17 cellular contexts compared by ENCODE assay signal in the genomic region with DNA sequence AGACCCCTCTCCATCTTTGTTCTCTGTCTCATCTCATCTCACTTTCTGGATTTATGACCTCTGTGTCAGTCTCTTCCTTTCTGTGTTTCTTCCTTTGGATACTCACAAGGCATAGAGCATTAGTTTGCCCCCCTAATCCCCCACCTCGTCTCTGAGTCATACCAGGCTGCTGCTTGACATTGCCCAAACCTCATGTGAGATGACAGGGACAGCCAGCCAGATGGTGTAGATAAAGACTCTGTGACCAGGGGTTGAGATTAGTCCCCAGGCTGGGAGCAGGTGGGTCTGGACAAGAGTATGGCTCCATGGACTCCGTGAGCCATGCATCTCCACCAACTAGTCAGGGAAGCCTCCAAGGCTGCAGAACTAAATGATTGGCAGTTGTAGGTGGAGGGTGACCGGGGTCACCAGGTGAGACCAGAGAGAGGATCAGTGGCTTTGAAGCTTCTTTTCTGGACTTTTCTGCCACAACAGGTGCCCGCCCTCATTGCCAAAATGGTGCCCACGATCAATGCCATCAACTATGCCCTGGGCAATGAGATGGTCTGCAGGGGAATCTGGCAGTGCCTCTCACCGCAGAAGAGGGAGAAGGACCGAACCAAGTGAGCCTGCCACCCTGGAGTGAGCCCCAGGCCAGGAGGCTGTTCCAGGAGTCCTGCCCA. TPM values are rescaled to one million over a fixed set of nuclear protein-coding genes. Genes with fewer than 3 reads are reported as not detected.
DNase-seq lines count a peak whose midpoint lies in the region; TF ChIP-seq lines count a peak whose summit lies in the region.
"Had no signal": no experiment of that assay in that cellular context is flagged by ENCODE, and none has a peak within 500 bp of the region (broad histone marks: within the 10 kb centered on the region; RNA-seq: fewer than 3 reads in every experiment).

No MANE protein-coding gene starts in this region.

- no peaks in the 10 kb centered on the region for H3K36me3 Mint-ChIP-seq in osteocyte (ENCODE audit: unreplicated experiment)
- H3K36me3 Mint-ChIP-seq: CD14-positive monocyte; CD8-positive, alpha-beta T cell had no signal

- no peak overlapping the region for H2BK120ac ChIP-seq in mesenchymal stem cell (ENCODE audit: low read depth, low read length)

- no peak for TF ChIP-seq CTCF in osteocyte (IDR thresholded peaks at IDR 0.05)

- H3K14ac ChIP-seq in mesenchymal stem cell (ENCODE audit: low read length in 2 of 2) = no peak overlapping the region

- H3K9me3 Mint-ChIP-seq in osteocyte (ENCODE audit: unreplicated experiment) = no peaks in the 10 kb centered on the region
- H3K9me3 Mint-ChIP-seq: CD14-positive monocyte; CD8-positive, alpha-beta T cell; H9 had no signal

- H3K4me3 ChIP-seq in mesenchymal stem cell (ENCODE audit: insufficient read depth in 1 of 2, low read depth in 1 of 2, low read length in 2 of 2) = no peak overlapping the region

- peaks cover 18 to 52% of the 10 kb centered on the region in 2 experiments for H3K27me3 ChIP-seq in mesenchymal stem cell (ENCODE audit: control insufficient read depth in 1 of 2, insufficient read depth in 1 of 2, low read length in 2 of 2)

- DNase-seq in activated CD8-positive, alpha-beta memory T cell treated with anti-CD3 and anti-CD28 coated beads for 24 hours = peak; percentile 49
- DNase-seq in activated CD8-positive, alpha-beta memory T cell treated with anti-CD3 and anti-CD28 coated beads, Interleukin-2, amount 50 U/mL, for 48 hours = no peak
- peak; percentile 1 for DNase-seq in RPMI7951 (ENCODE audit: low read depth)
- DNase-seq in ecto neural progenitor cell (ENCODE audit: low spot score) = peak; percentile 27
- peak; percentile 72 for DNase-seq in osteocyte (ENCODE audit: extremely low spot score, unreplicated experiment)
- no peak for DNase-seq in mesenchymal stem cell
- DNase-seq in retina = no peak
- DNase-seq: COR-L47, DMS153, DND-41, GDM1, GOT3 had no signal

- H3K79me1 ChIP-seq in mesenchymal stem cell (replicated peaks; ENCODE audit: low read length, poor library complexity, severe bottlenecking) = no peaks in the 10 kb centered on the region

- H3K36me3 ChIP-seq in mesenchymal stem cell (ENCODE audit: control insufficient read depth in 1 of 2, insufficient read depth in 2 of 2, low read depth in 1 of 2, low read length in 2 of 2) = no peaks in the 10 kb centered on the region

- H3K23ac ChIP-seq in mesenchymal stem cell (ENCODE audit: low read length in 2 of 2) = no peak overlapping the region

- no peak overlapping the region for H3K9ac ChIP-seq in mesenchymal stem cell (ENCODE audit: low read length)

- H3K9me3 ChIP-seq in mesenchymal stem cell (ENCODE audit: control insufficient read depth, low read length) = no peaks in the 10 kb centered on the region

- H4K91ac ChIP-seq in mesenchymal stem cell (ENCODE audit: low read length) = no peak overlapping the region

- H3K4me1 ChIP-seq in mesenchymal stem cell (ENCODE audit: control insufficient read depth, insufficient read depth, low read depth, low read length) = no peaks in the 10 kb centered on the region

- H2AK5ac ChIP-seq in mesenchymal stem cell (ENCODE audit: low read length, severe bottlenecking) = no peak overlapping the region

- peaks cover 3% of the 10 kb centered on the region for H3K27me3 Mint-ChIP-seq in osteocyte (ENCODE audit: unreplicated experiment)

- H4K8ac ChIP-seq in mesenchymal stem cell (ENCODE audit: low read length) = no peak overlapping the region

- no peaks in the 10 kb centered on the region for H3K4me1 Mint-ChIP-seq in osteocyte (ENCODE audit: unreplicated experiment)

- H3K4me3 Mint-ChIP-seq in osteocyte (ENCODE audit: unreplicated experiment) = no peak overlapping the region
- H3K4me3 Mint-ChIP-seq: CD14-positive monocyte; CD8-positive, alpha-beta T cell; H9 had no signal

- no peak overlapping the region for H3K27ac ChIP-seq in mesenchymal stem cell (ENCODE audit: low read length, poor library complexity, severe bottlenecking)

- H3K18ac ChIP-seq in mesenchymal stem cell (ENCODE audit: low read depth in 1 of 2, low read length in 2 of 2) = no peak overlapping the region

- no peak overlapping the region for H2BK12ac ChIP-seq in mesenchymal stem cell (ENCODE audit: low read length in 2 of 2)

- no peak overlapping the region for H3K4ac ChIP-seq in mesenchymal stem cell (ENCODE audit: low read depth in 1 of 2, low read length in 2 of 2)

- no peak overlapping the region for H2AFZ ChIP-seq in mesenchymal stem cell (ENCODE audit: low read depth, low read length)

- no peak overlapping the region for H3K27ac Mint-ChIP-seq in osteocyte (ENCODE audit: unreplicated experiment)
- H3K27ac Mint-ChIP-seq: CD14-positive monocyte; CD8-positive, alpha-beta T cell; H9 had no signal

- H3K4me2 ChIP-seq in mesenchymal stem cell (ENCODE audit: low read length, poor library complexity, severe bottlenecking) = no peak overlapping the region

- H2BK15ac ChIP-seq in mesenchymal stem cell (ENCODE audit: low read depth, poor library complexity, severe bottlenecking) = no peak overlapping the region

- whole genome bisulfite sequencing in mesenchymal stem cell = 74% methylated on average over 7 of the region's 7 CpGs

- no peak overlapping the region for H2BK5ac ChIP-seq in mesenchymal stem cell (ENCODE audit: low read depth, low read length, poor library complexity, severe bottlenecking)

RNA-seq across cellular contexts. Expression of gene RGR, which starts 13.3 kb away (rescaled TPM):
- total RNA-seq in RPMI7951 (2014; rRNA removed; shearing (Covaris generic)) = not detected in 2 replicates
- total RNA-seq in osteocyte = not detected in 2 replicates
- not detected for polyA plus RNA-seq in mesenchymal stem cell (2013, experiment 1 of 2)
- polyA plus RNA-seq in mesenchymal stem cell (2013, experiment 2 of 2) = not detected
- total RNA-seq: CD8-positive, alpha-beta T cell; H9; HT1080 had no signal
- polyA plus RNA-seq: BJ, CD14-positive monocyte had no signal

RNA-seq across cellular contexts. Expression of gene LRIT1, which starts 16.8 kb away (rescaled TPM):
- not detected in 2 replicates for total RNA-seq in RPMI7951 (2014; rRNA removed; shearing (Covaris generic))
- total RNA-seq in osteocyte = not detected in 2 replicates
- polyA plus RNA-seq in mesenchymal stem cell (2013, experiment 1 of 2) = not detected
- polyA plus RNA-seq in mesenchymal stem cell (2013, experiment 2 of 2) = not detected
- total RNA-seq: CD8-positive, alpha-beta T cell; H9; HT1080 had no signal
- polyA plus RNA-seq: BJ, CD14-positive monocyte had no signal

RNA-seq across cellular contexts. Expression of gene LRIT2, which starts 32.8 kb away (rescaled TPM):
- total RNA-seq in RPMI7951 (2014; rRNA removed; shearing (Covaris generic)) = not detected in 2 replicates
- not detected in 2 replicates for total RNA-seq in osteocyte
- not detected for polyA plus RNA-seq in mesenchymal stem cell (2013, experiment 1 of 2)
- not detected for polyA plus RNA-seq in mesenchymal stem cell (2013, experiment 2 of 2)
- total RNA-seq: CD8-positive, alpha-beta T cell; H9; HT1080 had no signal
- polyA plus RNA-seq: BJ, CD14-positive monocyte had no signal

Comparison
In these comparisons a context has a peak if more than half of its experiments do, and no peak if none do; other contexts are left out.
1. DNase-seq: peak in activated CD8-positive, alpha-beta memory T cell treated with anti-CD3 and anti-CD28 coated beads for 24 hours (single experiment), RPMI7951 (single experiment), ecto neural progenitor cell (single experiment) and osteocyte (single experiment); none in activated CD8-positive, alpha-beta memory T cell treated with anti-CD3 and anti-CD28 coated beads, Interleukin-2, amount 50 U/mL, for 48 hours (single experiment), mesenchymal stem cell (single experiment) and retina (single experiment).